ENCODE assay signal across 16 cellular contexts in the genomic region with DNA sequence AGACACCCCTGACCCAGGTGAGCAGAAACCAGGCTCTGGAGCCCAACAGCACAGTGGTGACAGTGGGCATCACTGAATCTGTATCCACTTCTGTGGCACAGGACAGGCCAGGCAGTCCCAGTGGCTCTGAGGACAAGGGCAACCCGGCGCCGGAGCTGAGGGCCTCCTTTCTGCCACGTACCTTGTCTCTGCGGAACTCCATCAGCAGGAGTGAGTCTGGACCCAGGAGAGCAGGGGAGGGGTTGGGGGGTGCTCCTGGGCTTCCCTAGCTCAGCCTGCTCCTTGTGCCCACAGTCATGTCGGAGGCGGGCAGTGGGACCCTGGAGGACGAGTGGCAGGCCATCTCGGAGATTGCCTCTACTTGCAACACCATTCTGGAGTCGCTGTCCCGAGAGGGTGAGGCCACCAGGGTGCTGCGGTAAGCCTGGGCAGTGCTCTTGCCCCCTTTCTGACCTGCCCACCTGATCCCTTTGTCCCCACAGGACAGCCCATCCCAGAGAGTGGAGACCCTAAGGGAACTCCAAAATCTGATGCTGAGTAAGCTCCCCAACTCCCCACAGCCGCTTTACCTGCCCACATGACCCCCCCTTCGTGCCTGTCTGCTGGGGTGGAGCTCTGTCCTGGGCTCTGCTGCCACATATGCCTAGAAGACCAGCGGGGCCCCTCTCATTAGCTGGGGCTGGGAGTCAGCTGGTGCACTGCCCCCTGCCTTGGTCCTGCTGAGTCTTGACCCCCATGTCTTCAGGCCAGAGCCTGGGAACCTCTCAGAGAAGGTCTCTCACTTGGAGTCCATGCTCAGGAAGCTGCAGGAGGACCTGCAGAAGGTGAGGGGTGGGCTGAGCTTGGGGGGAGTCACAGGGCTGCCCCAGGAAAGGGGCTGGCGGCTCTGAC. TPM values are rescaled to one million over a fixed set of nuclear protein-coding genes. Genes with fewer than 3 reads are reported as not detected.
DNase-seq lines count a peak whose midpoint lies in the region; ATAC-seq and TF ChIP-seq lines count a peak whose summit lies in the region.
"Had no signal": no experiment of that assay in that cellular context is flagged by ENCODE, and none has a peak within 500 bp of the region (broad histone marks: within the 10 kb centered on the region; RNA-seq: fewer than 3 reads in every experiment).

No MANE protein-coding gene starts in this region.

- peaks cover 11% of the 10 kb centered on the region for H3K27me3 ChIP-seq in left ventricle myocardium inferior (ENCODE audit: low read depth)
- H3K27me3 ChIP-seq in vagina: no peaks in the 10 kb centered on the region
- H3K27me3 ChIP-seq: right lobe of liver had no signal

- ATAC-seq in effector memory CD8-positive, alpha-beta T cell (replicated peaks): no peak
- ATAC-seq in GM18907 (IDR thresholded peaks at IDR 0.05; ENCODE audit: unreplicated experiment): no peak
- ATAC-seq: Panc1 had no signal

- TF ChIP-seq POLR2A in vagina (IDR thresholded peaks at IDR 0.05): no peak

- no peak for TF ChIP-seq CTCF in left ventricle myocardium inferior (IDR thresholded peaks at IDR 0.05; ENCODE audit: borderline replicate concordance)
- no peak for TF ChIP-seq CTCF in neural crest cell (conservative IDR thresholded peaks at IDR 0.05)
- no peak for TF ChIP-seq CTCF in vagina (IDR thresholded peaks at IDR 0.05)

- H3K9me3 ChIP-seq in left ventricle myocardium inferior (replicated peaks) (no peaks in the 10 kb centered on the region), vagina (no peaks in the 10 kb centered on the region)
- H3K9me3 ChIP-seq: right lobe of liver had no signal

- H3K4me3 ChIP-seq in left ventricle myocardium inferior: no peak overlapping the region
- no peak overlapping the region for H3K4me3 ChIP-seq in vagina
- H3K4me3 ChIP-seq: dorsolateral prefrontal cortex, right lobe of liver had no signal

- H3K36me3 Mint-ChIP-seq in effector memory CD8-positive, alpha-beta T cell (ENCODE audit: insufficient read depth): peaks cover 88% of the 10 kb centered on the region
- H3K36me3 Mint-ChIP-seq in neural crest cell (ENCODE audit: low read depth): peaks cover under 1% of the 10 kb centered on the region

- H3K36me3 ChIP-seq in left ventricle myocardium inferior (peaks cover 73% of the 10 kb centered on the region), vagina (peaks cover 0 to 21% of the 10 kb centered on the region in 2 donors)

- peak overlapping the region; percentile 96 to 97 for H3K27ac Mint-ChIP-seq in effector memory CD8-positive, alpha-beta T cell
- no peak overlapping the region for H3K27ac Mint-ChIP-seq in neural crest cell (ENCODE audit: unreplicated experiment)

- intact Hi-C loops in left ventricle myocardium inferior (cut with micrococcal nuclease) (no loop called here), cardiac septum (cut with DNase I) (no loop called here), vagina (cut with DNase I) (no loop called here)

- no peaks in the 10 kb centered on the region for H3K27me3 Mint-ChIP-seq in effector memory CD8-positive, alpha-beta T cell
- peaks cover 19% of the 10 kb centered on the region for H3K27me3 Mint-ChIP-seq in neural crest cell (ENCODE audit: low read depth)

- H3K4me3 Mint-ChIP-seq in effector memory CD8-positive, alpha-beta T cell: peak overlapping the region in 1 of 2 donors; percentile 27
- H3K4me3 Mint-ChIP-seq in neural crest cell: peak overlapping the region; percentile 23

- H3K27ac ChIP-seq in left ventricle myocardium inferior (replicated peaks): peak overlapping the region; percentile 99
- H3K27ac ChIP-seq in vagina: peak overlapping the region; percentile 97
- H3K27ac ChIP-seq: right lobe of liver had no signal

- H3K4me1 ChIP-seq in left ventricle myocardium inferior: peaks cover 72% of the 10 kb centered on the region
- H3K4me1 ChIP-seq in vagina: peaks cover 58% of the 10 kb centered on the region

- DNase-seq in left ventricle myocardium inferior (peak; percentile 16), cardiac septum (ENCODE audit: low spot score) (no peak), neural crest cell (ENCODE audit: low read depth, low spot score) (no peak), vagina (ENCODE audit: extremely low spot score in 2 of 2) (no peak), NCI-H446 treated with DMSO at 0.1 percent for 48 hours (lab: John Stamatoyannopoulos, UW) (no peak), hepatic stellate cell (ENCODE audit: low spot score) (no peak)
- no peak for DNase-seq in effector memory CD8-positive, alpha-beta T cell
- DNase-seq: dorsolateral prefrontal cortex, GOT3, NCI-H1694 treated with DMSO at 0.1 percent for 48 hours, NCI-H524, T-helper 2 cell had no signal

- H3K9me3 Mint-ChIP-seq in effector memory CD8-positive, alpha-beta T cell: no peaks in the 10 kb centered on the region
- H3K9me3 Mint-ChIP-seq in neural crest cell: no peaks in the 10 kb centered on the region

- peaks cover 34 to 35% of the 10 kb centered on the region in 2 donors for H3K4me1 Mint-ChIP-seq in effector memory CD8-positive, alpha-beta T cell (ENCODE audit: low read depth in 2 of 2)
- H3K4me1 Mint-ChIP-seq in neural crest cell: peaks cover 29% of the 10 kb centered on the region

RNA-seq across cellular contexts. Expression of a gene that starts 12.0 kb away (rescaled TPM):
- total RNA-seq in left ventricle myocardium inferior (21.0 TPM), cardiac septum (29.7 TPM), neural crest cell (17.5 and 23.6 TPM in 2 replicates), vagina (63.3 TPM)

RNA-seq across cellular contexts. Expression of a gene that starts 12.8 kb away (rescaled TPM):
- total RNA-seq in left ventricle myocardium inferior (33.8 TPM), cardiac septum (45.0 TPM), neural crest cell (49.0 and 53.7 TPM in 2 replicates), vagina (59.2 TPM)

RNA-seq across cellular contexts. Expression of a gene that starts 34.3 kb away (rescaled TPM):
- total RNA-seq in left ventricle myocardium inferior (11.9 TPM), cardiac septum (15.9 TPM), neural crest cell (58.2 and 58.9 TPM in 2 replicates), vagina (24.8 TPM)

RNA-seq across cellular contexts. Expression of a gene that starts 35.9 kb away (rescaled TPM):
- total RNA-seq in left ventricle myocardium inferior (32.4 TPM), cardiac septum (42.5 TPM), neural crest cell (88.3 and 94.0 TPM in 2 replicates), vagina (38.1 TPM)

RNA-seq across cellular contexts. Expression of a gene that starts 54.3 kb away (rescaled TPM):
- total RNA-seq in left ventricle myocardium inferior (0.85 TPM), cardiac septum (1.5 TPM), neural crest cell (1.0 and 1.1 TPM in 2 replicates), vagina (12.0 TPM)
- total RNA-seq: fibroblast of villous mesenchyme had no signal
